Comparison of ENCODE assay signal across 25 cellular contexts in the genomic region with DNA sequence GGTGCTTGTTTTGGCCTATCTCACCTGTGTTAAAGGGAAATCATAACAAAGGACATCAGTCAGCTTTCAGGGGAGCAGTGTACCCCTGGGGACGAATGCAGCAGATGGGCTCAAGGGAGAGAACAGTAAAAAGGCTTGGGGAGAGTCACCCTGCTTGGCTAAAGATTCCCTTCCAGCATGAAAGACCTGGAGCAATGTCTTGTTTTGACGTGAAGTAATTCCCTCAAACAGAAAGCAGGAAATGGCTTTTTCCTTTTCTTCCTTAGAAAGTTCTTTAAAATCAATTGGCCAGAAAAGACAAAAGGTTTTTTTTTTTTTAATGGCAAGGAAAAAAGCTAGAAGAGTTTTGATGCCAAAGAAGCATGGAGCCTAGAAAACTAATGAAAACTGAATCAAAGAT.
"Had no signal": no experiment of that assay in that cellular context is flagged by ENCODE, and none has a peak within 500 bp of the region (broad histone marks: within the 10 kb centered on the region; RNA-seq: fewer than 3 reads in every experiment).

No MANE protein-coding gene starts in this region.

- H3K9me3 ChIP-seq: left ventricle myocardium inferior, ovary, stomach, testis, thyroid gland, transverse colon, upper lobe of left lung, vagina had no signal

- H3K27me3 ChIP-seq: ovary, stomach, testis, thyroid gland, transverse colon, upper lobe of left lung, vagina had no signal

- H3K4me1 ChIP-seq: stomach, testis, thyroid gland, transverse colon, upper lobe of left lung, vagina had no signal

- H3K4me3 Mint-ChIP-seq: mesothelial cell of epicardium; naive B cell; natural killer cell; stimulated activated naive B cell treated with anti-CD40 and anti-IgM and Interleukin-4, amounts not matched to agents 10 μg/mL and 1 μg/mL and 100 μg/mL, for 72 hours had no signal

- H3K27me3 Mint-ChIP-seq: naive B cell; progenitor cell of endocrine pancreas; stimulated activated naive B cell treated with anti-CD40 and anti-IgM and Interleukin-4, amounts not matched to agents 10 μg/mL and 1 μg/mL and 100 μg/mL, for 72 hours had no signal

- H3K27ac Mint-ChIP-seq: mesothelial cell of epicardium; naive B cell; natural killer cell; progenitor cell of endocrine pancreas; stimulated activated naive B cell treated with anti-CD40 and anti-IgM and Interleukin-4, amounts not matched to agents 10 μg/mL and 1 μg/mL and 100 μg/mL, for 72 hours had no signal

- DNase-seq: islet precursor cell; left ventricle myocardium inferior; mesendoderm; naive B cell; natural killer cell; ovary; retina; right cardiac atrium; stimulated activated CD4-positive, alpha-beta T cell treated with anti-CD3 and anti-CD28 coated beads, Interleukin-12 subunit alpha, Interleukin-12 subunit beta, amount 100 ng/mL, for 4 hours; stimulated activated CD4-positive, alpha-beta T cell treated with anti-CD3 and anti-CD28 coated beads, Interleukin-15, amount 100 ng/mL, for 24 hours; stimulated activated CD4-positive, alpha-beta T cell treated with anti-CD3 and anti-CD28 coated beads, Interleukin-2, amount 100 ng/mL, for 24 hours; stimulated activated CD4-positive, alpha-beta T cell treated with anti-CD3 and anti-CD28 coated beads, Interleukin-4, amount 100 ng/mL, for 1 hour; stimulated activated naive B cell treated with anti-CD40 and anti-IgM and Interleukin-4, amounts not matched to agents 10 μg/mL and 1 μg/mL and 100 μg/mL, for 72 hours; stimulated activated naive CD8-positive, alpha-beta T cell treated with anti-CD3 and anti-CD28 coated beads, Interleukin-15, Interleukin-2, amounts not matched to agents 100 U/mL and 50 U/mL, for 24 hours; stomach; testis; thyroid gland; transverse colon; upper lobe of left lung had no signal

- H3K27ac ChIP-seq: left ventricle myocardium inferior, ovary, skin epidermis, stomach, testis, thyroid gland, transverse colon, upper lobe of left lung, vagina had no signal

- ATAC-seq: natural killer cell; right cardiac atrium; sciatic nerve; stimulated activated naive B cell treated with anti-CD40 and anti-IgM and Interleukin-4, amounts not matched to agents 10 μg/mL and 1 μg/mL and 100 μg/mL, for 72 hours; stimulated activated naive CD8-positive, alpha-beta T cell treated with anti-CD3 and anti-CD28 coated beads, Interleukin-15, Interleukin-2, amounts not matched to agents 100 U/mL and 50 U/mL, for 24 hours had no signal

- H3K4me1 Mint-ChIP-seq: mesothelial cell of epicardium, naive B cell, natural killer cell had no signal

- H3K4me3 ChIP-seq: left ventricle myocardium inferior, lung, ovary, skin epidermis, stomach, testis, thyroid gland, transverse colon, upper lobe of left lung, vagina had no signal

- H3K36me3 ChIP-seq: ovary had no signal

- H3K9me3 Mint-ChIP-seq: mesothelial cell of epicardium; naive B cell; natural killer cell; stimulated activated naive B cell treated with anti-CD40 and anti-IgM and Interleukin-4, amounts not matched to agents 10 μg/mL and 1 μg/mL and 100 μg/mL, for 72 hours had no signal
